ENCODE assay signal across 8 cellular contexts in genomic region chr15:75764845-75765550, GRCh38. TPM values are rescaled to one million over a fixed set of nuclear protein-coding genes. Genes with fewer than 3 reads are reported as not detected.
A peak's percentile ranks its signal among the peaks of the same experiment; 100 is the strongest.
DNase-seq lines count a peak whose midpoint lies in the region; FAIRE-seq and TF ChIP-seq lines count a peak whose summit lies in the region.
"Not testable (repeated sequence)": the region's sequence is repeated elsewhere in the genome, so short reads cannot be mapped to it uniquely, and the experiment has no call there.
"Had no signal": no experiment of that assay in that cellular context is flagged by ENCODE, and none has a peak within 500 bp of the region (broad histone marks: within the 10 kb centered on the region; RNA-seq: fewer than 3 reads in every experiment).

No MANE protein-coding gene starts in this region.

- not testable (repeated sequence) for H3K4me1 Mint-ChIP-seq in endodermal cell

- not testable (repeated sequence) for H3K9me2 ChIP-seq in Karpas-422 (replicated peaks; ENCODE audit: insufficient read depth, low read length)

- DNase-seq in Karpas-422 (peak; percentile 39), endodermal cell (peak; percentile 18), mesenteric fat pad (ENCODE audit: low spot score) (peak; percentile 41)
- peak; percentile 37 for DNase-seq in activated effector memory CD4-positive, alpha-beta T cell treated with anti-CD3 and anti-CD28 coated beads, Interleukin-2, amount 50 U/mL, for 16 hours
- DNase-seq in stimulated activated CD8-positive, alpha-beta memory T cell treated with anti-CD3 and anti-CD28 coated beads, Interleukin-4, amount 100 ng/mL, for 48 hours, result peak; percentile 9
- not testable (repeated sequence) for DNase-seq in urothelium cell line (ENCODE audit: low spot score)

- H3K4me3 Mint-ChIP-seq in endodermal cell, result not testable (repeated sequence)

- H3K4me1 ChIP-seq in Karpas-422 (ENCODE audit: low read length); endodermal cell (ENCODE audit: control insufficient read depth, insufficient read depth, low read length): not testable (repeated sequence)

- not testable (repeated sequence) for H3K27me3 ChIP-seq in Karpas-422 (ENCODE audit: low read length); endodermal cell (ENCODE audit: control insufficient read depth, insufficient read depth, low read length, poor library complexity, severe bottlenecking)

- H3K36me3 Mint-ChIP-seq in endodermal cell (ENCODE audit: low read depth), result not testable (repeated sequence)

- not testable (repeated sequence) for H3K27ac ChIP-seq in Karpas-422 (ENCODE audit: low read length); endodermal cell (ENCODE audit: low read depth, low read length)

- H4K20me1 ChIP-seq in Karpas-422 (ENCODE audit: insufficient read depth, low read depth, low read length), result not testable (repeated sequence)

- not testable (repeated sequence) for TF ChIP-seq CTCF in endodermal cell (conservative IDR thresholded peaks at IDR 0.05)

- not testable (repeated sequence) for H3K9ac ChIP-seq in Karpas-422 (ENCODE audit: low read length); endodermal cell (ENCODE audit: extremely low read depth, low read length, poor library complexity, severe bottlenecking)

- not testable (repeated sequence) for H3K4me3 ChIP-seq in Karpas-422 (ENCODE audit: low read length); endodermal cell (ENCODE audit: low read length)

- 90 to 100% methylated on average over 1 to 4 of the region's 5 CpGs for WGBS in endodermal cell (ENCODE audit: insufficient coverage in 1 of 2, insufficient read length in 1 of 2), 2 experiments

- not testable (repeated sequence) for H3K9me3 Mint-ChIP-seq in endodermal cell

- H3K4me2 ChIP-seq in Karpas-422 (ENCODE audit: low read depth, low read length, poor library complexity, severe bottlenecking), result not testable (repeated sequence)

- H3K79me2 ChIP-seq in Karpas-422 (ENCODE audit: low read length), result not testable (repeated sequence)

- H3K27me3 Mint-ChIP-seq in endodermal cell (ENCODE audit: insufficient read depth), result not testable (repeated sequence)

- peak; percentile 30 for FAIRE-seq in urothelium cell line (lab: Jason Lieb, UNC)

- H3K27ac Mint-ChIP-seq in endodermal cell, result not testable (repeated sequence)

- H2AFZ ChIP-seq in Karpas-422 (ENCODE audit: low read length), result not testable (repeated sequence)

- not testable (repeated sequence) for H3K36me3 ChIP-seq in Karpas-422 (ENCODE audit: insufficient read depth, low read length); endodermal cell (ENCODE audit: control insufficient read depth, insufficient read depth, low read length)

- not testable (repeated sequence) for H3K9me3 ChIP-seq in Karpas-422 (ENCODE audit: low read length); endodermal cell (ENCODE audit: control insufficient read depth, low read length)

RNA-seq across cellular contexts. Expression of gene CSPG4, which starts 52.4 kb away (rescaled TPM):
- total RNA-seq in Karpas-422 (2014; rRNA removed; shearing (Covaris generic); ENCODE audit: low replicate concordance), result 0.11 TPM in 1 of 2 replicates, not detected in the other
- total RNA-seq in endodermal cell (1 to 10 TPM; 1.8 to 3.3 TPM), mesenteric fat pad (105 TPM)
- 3.4 TPM for polyA plus RNA-seq in endodermal cell (2013, experiment 1 of 2)
- polyA plus RNA-seq in endodermal cell (2013, experiment 2 of 2), result 3.3 TPM
- total RNA-seq: Calu3; CD4-positive, alpha-beta memory T cell had no signal
- polyA plus RNA-seq: CD4-positive, alpha-beta memory T cell had no signal

Comparison
In these comparisons a context has a peak if more than half of its experiments do, and no peak if none do; other contexts are left out.
1. RNA of gene CSPG4, which starts 52.4 kb away (total RNA-seq): 105 TPM in mesenteric fat pad (single experiment); 1.8 to 3.3 TPM in endodermal cell and 0.11 TPM in Karpas-422; every median in the first group is over 10 times any median in the second.